In genomic region chr2:124978597-124978996, GRCh38 we compare ENCODE assay signal across 25 cellular contexts.
DNase-seq lines count a peak whose midpoint lies in the region; ATAC-seq and TF ChIP-seq lines count a peak whose summit lies in the region.
"Had no signal": no experiment of that assay in that cellular context is flagged by ENCODE, and none has a peak within 500 bp of the region (broad histone marks: within the 10 kb centered on the region; RNA-seq: fewer than 3 reads in every experiment).

No MANE protein-coding gene starts in this region.

- H3K27ac Mint-ChIP-seq in nephron progenitor cell: no peak overlapping the region
- H3K27ac Mint-ChIP-seq: CD4-positive, alpha-beta memory T cell; IgD-negative memory B cell had no signal

- H3K36me3 ChIP-seq in mesenchymal stem cell (ENCODE audit: control insufficient read depth in 1 of 2, insufficient read depth in 2 of 2, low read depth in 1 of 2, low read length in 2 of 2): no peaks in the 10 kb centered on the region

- H3K79me1 ChIP-seq in mesenchymal stem cell (replicated peaks; ENCODE audit: low read length, poor library complexity, severe bottlenecking): no peaks in the 10 kb centered on the region

- no peaks in the 10 kb centered on the region for H3K4me1 Mint-ChIP-seq in nephron progenitor cell
- H3K4me1 Mint-ChIP-seq: CD4-positive, alpha-beta memory T cell; IgD-negative memory B cell had no signal

- peaks cover 6% of the 10 kb centered on the region for H3K27me3 Mint-ChIP-seq in nephron progenitor cell (ENCODE audit: low read depth, poor library complexity)
- H3K27me3 Mint-ChIP-seq: CD4-positive, alpha-beta memory T cell; IgD-negative memory B cell had no signal

- DNase-seq in HK-2 (ENCODE audit: unreplicated experiment): peak; percentile 1
- peak; percentile 63 for DNase-seq in glomerular visceral epithelial cell (ENCODE audit: extremely low spot score)
- DNase-seq in mesenchymal stem cell: peak; percentile 34
- no peak for DNase-seq in NCI-H69 (lab: John Stamatoyannopoulos, UW)
- DNase-seq in nephron progenitor cell: no peak
- DNase-seq: C1 segment of cervical spinal cord; CD4-positive, alpha-beta memory T cell; COR-L47; DMS79 treated with DMSO at 0.1 percent for 48 hours; GF-D8; H7; MM.1S; NCI-H2029; NCI-H446; NCI-H524 treated with DMSO at 0.1 percent for 48 hours; NCI-H82; PC-9; SHP77; SW 1271 had no signal

- peaks cover 9% of the 10 kb centered on the region for H3K4me1 ChIP-seq in mesenchymal stem cell (ENCODE audit: control insufficient read depth, insufficient read depth, low read depth, low read length)
- H3K4me1 ChIP-seq: A549 had no signal

- no peaks in the 10 kb centered on the region for H3K27me3 ChIP-seq in mesenchymal stem cell (ENCODE audit: control insufficient read depth in 1 of 2, insufficient read depth in 1 of 2, low read length in 2 of 2)

- no peak overlapping the region for H3K4me2 ChIP-seq in mesenchymal stem cell (ENCODE audit: low read length, poor library complexity, severe bottlenecking)
- H3K4me2 ChIP-seq: A549, KMS-11, PC-9 had no signal

- WGBS in mesenchymal stem cell: 17% methylated on average over 2 of the region's 3 CpGs

- H3K4ac ChIP-seq in mesenchymal stem cell (ENCODE audit: low read depth in 1 of 2, low read length in 2 of 2): no peak overlapping the region

- ATAC-seq in HG02610 (IDR thresholded peaks at IDR 0.05; ENCODE audit: unreplicated experiment): no peak
- ATAC-seq in GM21529 (IDR thresholded peaks at IDR 0.05; ENCODE audit: unreplicated experiment): no peak
- ATAC-seq: A549 had no signal

- no peaks in the 10 kb centered on the region for H3K9me3 ChIP-seq in mesenchymal stem cell (ENCODE audit: control insufficient read depth, low read length)
- H3K9me3 ChIP-seq: A549 had no signal

- H3K4me3 ChIP-seq in mesenchymal stem cell (ENCODE audit: insufficient read depth in 1 of 2, low read depth in 1 of 2, low read length in 2 of 2): no peak overlapping the region
- H3K4me3 ChIP-seq: A549, PC-9 had no signal

- H3K18ac ChIP-seq in mesenchymal stem cell (ENCODE audit: low read depth in 1 of 2, low read length in 2 of 2): no peak overlapping the region

- H3K27ac ChIP-seq in mesenchymal stem cell (ENCODE audit: low read length, poor library complexity, severe bottlenecking): no peak overlapping the region
- H3K27ac ChIP-seq: A549, KMS-11, PC-9, RWPE1 had no signal

- no peaks in the 10 kb centered on the region for H3K36me3 Mint-ChIP-seq in nephron progenitor cell (ENCODE audit: low read depth)
- H3K36me3 Mint-ChIP-seq: CD4-positive, alpha-beta memory T cell had no signal

- H4K8ac ChIP-seq in mesenchymal stem cell (ENCODE audit: low read length): no peak overlapping the region

- H2BK15ac ChIP-seq in mesenchymal stem cell (ENCODE audit: low read depth, poor library complexity, severe bottlenecking): no peak overlapping the region

- no peak for TF ChIP-seq CTCF in nephron progenitor cell (IDR thresholded peaks at IDR 0.05)

- H2AFZ ChIP-seq in mesenchymal stem cell (ENCODE audit: low read depth, low read length): no peak overlapping the region
- H2AFZ ChIP-seq: PC-9 had no signal

- no peak overlapping the region for H2BK12ac ChIP-seq in mesenchymal stem cell (ENCODE audit: low read length in 2 of 2)

- H2BK120ac ChIP-seq in mesenchymal stem cell (ENCODE audit: low read depth, low read length): no peak overlapping the region

- no peak overlapping the region for H2BK5ac ChIP-seq in mesenchymal stem cell (ENCODE audit: low read depth, low read length, poor library complexity, severe bottlenecking)

- H3K9ac ChIP-seq in mesenchymal stem cell (ENCODE audit: low read length): no peak overlapping the region
- H3K9ac ChIP-seq: KMS-11 had no signal

- H3K4me3 Mint-ChIP-seq in nephron progenitor cell: no peak overlapping the region
- H3K4me3 Mint-ChIP-seq: CD4-positive, alpha-beta memory T cell; IgD-negative memory B cell had no signal

- no peak overlapping the region for H4K91ac ChIP-seq in mesenchymal stem cell (ENCODE audit: low read length)

- H3K23ac ChIP-seq in mesenchymal stem cell (ENCODE audit: low read length in 2 of 2): peak overlapping the region in 1 of 2 experiments; percentile 63

- H3K14ac ChIP-seq in mesenchymal stem cell (ENCODE audit: low read length in 2 of 2): no peak overlapping the region

- peak overlapping the region; percentile 43 for H2AK5ac ChIP-seq in mesenchymal stem cell (ENCODE audit: low read length, severe bottlenecking)

- H3K9me3 Mint-ChIP-seq in nephron progenitor cell: no peaks in the 10 kb centered on the region

Comparison
In these comparisons a context has a peak if more than half of its experiments do, and no peak if none do; other contexts are left out.
1. DNase-seq: peak in HK-2 (single experiment), glomerular visceral epithelial cell (single experiment) and mesenchymal stem cell (single experiment); none in NCI-H69 (single experiment) and nephron progenitor cell (single experiment).